18 cellular contexts compared by ENCODE assay signal in the genomic region with DNA sequence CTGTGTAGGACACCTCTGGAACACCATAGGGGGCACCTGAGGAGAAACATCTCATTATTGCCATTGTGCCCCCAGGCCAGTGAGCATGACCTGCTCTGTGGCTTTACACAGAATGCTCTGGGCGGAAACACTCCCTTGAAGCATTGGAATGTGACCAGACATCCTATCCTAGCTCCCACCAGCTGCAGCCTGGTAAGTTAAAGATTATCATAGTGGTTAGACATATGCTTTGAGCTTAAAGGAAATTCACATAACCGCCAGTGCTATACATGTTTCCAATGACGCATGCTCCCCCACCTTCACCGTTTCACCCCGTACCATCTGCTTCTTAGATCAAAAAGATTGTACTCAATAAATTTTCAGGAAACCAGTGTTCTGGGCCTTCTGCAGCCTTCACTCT.
A peak's percentile ranks its signal among the peaks of the same experiment; 100 is the strongest.
DNase-seq lines count a peak whose midpoint lies in the region; ATAC-seq and TF ChIP-seq lines count a peak whose summit lies in the region.
"Had no signal": no experiment of that assay in that cellular context is flagged by ENCODE, and none has a peak within 500 bp of the region (broad histone marks: within the 10 kb centered on the region; RNA-seq: fewer than 3 reads in every experiment).

No MANE protein-coding gene starts in this region.

- H3K36me3 ChIP-seq in PC-3 (ENCODE audit: low read depth, low read length) = no peaks in the 10 kb centered on the region
- no peaks in the 10 kb centered on the region for H3K36me3 ChIP-seq in naive thymus-derived CD4-positive, alpha-beta T cell (ENCODE audit: control insufficient read depth in 2 of 3, insufficient read depth in 3 of 3, low read length in 3 of 3)
- H3K36me3 ChIP-seq: BE2C had no signal

- no peaks in the 10 kb centered on the region for H3K27me3 ChIP-seq in PC-3 (ENCODE audit: low read length)
- H3K27me3 ChIP-seq in naive thymus-derived CD4-positive, alpha-beta T cell (ENCODE audit: control insufficient read depth in 2 of 2, insufficient read depth in 2 of 2, low read length in 2 of 2) = no peaks in the 10 kb centered on the region
- H3K27me3 ChIP-seq: BE2C had no signal

- BruUV-seq in PC-3 (replicated peaks; lab: Mats Ljungman, UMichigan) = no TSS peak

- ATAC-seq in PC-3 = no peak
- ATAC-seq in stimulated activated naive CD8-positive, alpha-beta T cell treated with anti-CD3 and anti-CD28 coated beads, Interleukin-15, amount 100 ng/mL, for 72 hours = no peak
- ATAC-seq in naive thymus-derived CD4-positive, alpha-beta T cell = no peak
- ATAC-seq: GM12878, GM23338 had no signal

- no peaks in the 10 kb centered on the region for H3K9me3 ChIP-seq in PC-3 (ENCODE audit: low read length)
- no peaks in the 10 kb centered on the region for H3K9me3 ChIP-seq in naive thymus-derived CD4-positive, alpha-beta T cell (ENCODE audit: control insufficient read depth in 2 of 3, low read length in 3 of 3)
- H3K9me3 ChIP-seq: BE2C had no signal

- H3K4me1 ChIP-seq in PC-3 (ENCODE audit: insufficient read depth, low read length) = no peaks in the 10 kb centered on the region
- H3K4me1 ChIP-seq in naive thymus-derived CD4-positive, alpha-beta T cell (ENCODE audit: control insufficient read depth in 2 of 2, insufficient read depth in 2 of 2, low read length in 2 of 2) = no peaks in the 10 kb centered on the region
- H3K4me1 ChIP-seq: BE2C had no signal

- no peak overlapping the region for H3K27ac Mint-ChIP-seq in stimulated activated naive CD8-positive, alpha-beta T cell treated with anti-CD3 and anti-CD28 coated beads, Interleukin-15, amount 100 ng/mL, for 72 hours
- H3K27ac Mint-ChIP-seq in activated CD4-positive, alpha-beta memory T cell treated with anti-CD3 and anti-CD28 coated beads, Interleukin-2, amount 10 ng/mL, durations not matched to agents 7 days and 5 days = no peak overlapping the region
- no peak overlapping the region for H3K27ac Mint-ChIP-seq in naive thymus-derived CD4-positive, alpha-beta T cell
- H3K27ac Mint-ChIP-seq: GM23338 had no signal

- H3K4me3 ChIP-seq in PC-3 (ENCODE audit: low read length) = no peak overlapping the region
- H3K4me3 ChIP-seq in naive thymus-derived CD4-positive, alpha-beta T cell (ENCODE audit: low read length) = no peak overlapping the region
- H3K4me3 ChIP-seq: GM12878, GM23338, SK-N-MC had no signal

- CTCF ChIA-PET in PC-3 (lab: Charles Lee) = no interaction called here
- CTCF ChIA-PET in activated CD4-positive, alpha-beta memory T cell treated with anti-CD3 and anti-CD28 coated beads, Interleukin-2, amount 10 ng/mL, durations not matched to agents 7 days and 5 days (lab: Charles Lee) = no interaction called here
- CTCF ChIA-PET in naive thymus-derived CD4-positive, alpha-beta T cell (lab: Charles Lee) = no interaction called here

- peaks cover 0 to 8% of the 10 kb centered on the region in 2 donors for H3K9me3 Mint-ChIP-seq in stimulated activated naive CD8-positive, alpha-beta T cell treated with anti-CD3 and anti-CD28 coated beads, Interleukin-15, amount 100 ng/mL, for 72 hours
- H3K9me3 Mint-ChIP-seq in activated CD4-positive, alpha-beta memory T cell treated with anti-CD3 and anti-CD28 coated beads, Interleukin-2, amount 10 ng/mL, durations not matched to agents 7 days and 5 days = no peaks in the 10 kb centered on the region
- peaks cover 0 to 12% (median 3%) of the 10 kb centered on the region in 11 donors for H3K9me3 Mint-ChIP-seq in naive thymus-derived CD4-positive, alpha-beta T cell

- H4K20me1 ChIP-seq in PC-3 (ENCODE audit: low read length) = no peaks in the 10 kb centered on the region

- H2AFZ ChIP-seq in PC-3 (ENCODE audit: low read length) = no peak overlapping the region
- H2AFZ ChIP-seq: GM23338 had no signal

- no peak overlapping the region for H3K27ac ChIP-seq in PC-3 (ENCODE audit: low read length)
- no peak overlapping the region for H3K27ac ChIP-seq in naive thymus-derived CD4-positive, alpha-beta T cell (ENCODE audit: low read depth, low read length)
- H3K27ac ChIP-seq: SK-N-MC had no signal

- H3F3A ChIP-seq in PC-3 (ENCODE audit: low read length, unreplicated experiment) = no peaks in the 10 kb centered on the region

- no peaks in the 10 kb centered on the region for H3K36me3 Mint-ChIP-seq in activated CD4-positive, alpha-beta memory T cell treated with anti-CD3 and anti-CD28 coated beads, Interleukin-2, amount 10 ng/mL, durations not matched to agents 7 days and 5 days (ENCODE audit: low read depth)
- no peaks in the 10 kb centered on the region for H3K36me3 Mint-ChIP-seq in naive thymus-derived CD4-positive, alpha-beta T cell

- no peaks in the 10 kb centered on the region for H3K79me2 ChIP-seq in PC-3 (ENCODE audit: low read length)

- DNase-seq in ELF-1 (ENCODE audit: low read depth, low spot score) (peak; percentile 32), PC-3 (peak; percentile 11), glomerular visceral epithelial cell (ENCODE audit: extremely low spot score) (peak; percentile 95), renal cortical epithelial cell (ENCODE audit: low read depth) (peak; percentile 54)
- no peak for DNase-seq in stimulated activated naive CD8-positive, alpha-beta T cell treated with anti-CD3 and anti-CD28 coated beads, Interleukin-15, amount 100 ng/mL, for 72 hours
- no peak for DNase-seq in activated CD4-positive, alpha-beta memory T cell treated with anti-CD3 and anti-CD28 coated beads, Interleukin-2, amount 10 ng/mL, durations not matched to agents 7 days and 5 days
- DNase-seq in naive thymus-derived CD4-positive, alpha-beta T cell = no peak
- DNase-seq: BE2C; KG1; NCI-H1048; NCI-H146; NCI-H226; NCI-H526 treated with DMSO at 0.1 percent for 48 hours; NK-92 treated with Interleukin-12 subunit alpha and Interleukin-12 subunit beta, amount 100 ng/mL, for 24 hours; OCI-M1 had no signal

- H3K4me3 Mint-ChIP-seq in stimulated activated naive CD8-positive, alpha-beta T cell treated with anti-CD3 and anti-CD28 coated beads, Interleukin-15, amount 100 ng/mL, for 72 hours = no peak overlapping the region
- no peak overlapping the region for H3K4me3 Mint-ChIP-seq in activated CD4-positive, alpha-beta memory T cell treated with anti-CD3 and anti-CD28 coated beads, Interleukin-2, amount 10 ng/mL, durations not matched to agents 7 days and 5 days
- no peak overlapping the region for H3K4me3 Mint-ChIP-seq in naive thymus-derived CD4-positive, alpha-beta T cell
- H3K4me3 Mint-ChIP-seq: GM23338 had no signal

- H3K4me2 ChIP-seq in PC-3 (ENCODE audit: low read length) = no peak overlapping the region
- H3K4me2 ChIP-seq: GM23338 had no signal

- H3K27me3 Mint-ChIP-seq in stimulated activated naive CD8-positive, alpha-beta T cell treated with anti-CD3 and anti-CD28 coated beads, Interleukin-15, amount 100 ng/mL, for 72 hours = no peaks in the 10 kb centered on the region
- H3K27me3 Mint-ChIP-seq in activated CD4-positive, alpha-beta memory T cell treated with anti-CD3 and anti-CD28 coated beads, Interleukin-2, amount 10 ng/mL, durations not matched to agents 7 days and 5 days = no peaks in the 10 kb centered on the region
- H3K27me3 Mint-ChIP-seq in naive thymus-derived CD4-positive, alpha-beta T cell = peaks cover 0 to 4% (median 0%) of the 10 kb centered on the region in 5 donors

- TF ChIP-seq CTCF in PC-3 (conservative IDR thresholded peaks at IDR 0.05; ENCODE audit: low read depth, low read length) = no peak

- no peaks in the 10 kb centered on the region for H3K9me2 ChIP-seq in PC-3 (replicated peaks; ENCODE audit: low read length)

- no peak overlapping the region for H3K9ac ChIP-seq in PC-3 (ENCODE audit: low read length)

- intact Hi-C loops in PC-3 (cut with micrococcal nuclease) = no loop called here
- intact Hi-C loops in naive thymus-derived CD4-positive, alpha-beta T cell (cut with micrococcal nuclease) = no loop called here

- POLR2A ChIA-PET in PC-3 (lab: Charles Lee; ENCODE audit: unreplicated experiment) = no interaction called here
- POLR2A ChIA-PET in activated CD4-positive, alpha-beta memory T cell treated with anti-CD3 and anti-CD28 coated beads, Interleukin-2, amount 10 ng/mL, durations not matched to agents 7 days and 5 days (lab: Charles Lee) = no interaction called here
- POLR2A ChIA-PET in naive thymus-derived CD4-positive, alpha-beta T cell (lab: Charles Lee) = no interaction called here

- H3K4me1 Mint-ChIP-seq in stimulated activated naive CD8-positive, alpha-beta T cell treated with anti-CD3 and anti-CD28 coated beads, Interleukin-15, amount 100 ng/mL, for 72 hours = no peaks in the 10 kb centered on the region
- H3K4me1 Mint-ChIP-seq in activated CD4-positive, alpha-beta memory T cell treated with anti-CD3 and anti-CD28 coated beads, Interleukin-2, amount 10 ng/mL, durations not matched to agents 7 days and 5 days = no peaks in the 10 kb centered on the region
- H3K4me1 Mint-ChIP-seq in naive thymus-derived CD4-positive, alpha-beta T cell = no peaks in the 10 kb centered on the region

Comparison
In these comparisons a context has a peak if more than half of its experiments do, and no peak if none do; other contexts are left out.
1. DNase-seq: peak in ELF-1 (single experiment), PC-3 (single experiment), glomerular visceral epithelial cell (single experiment) and renal cortical epithelial cell (single experiment); none in stimulated activated naive CD8-positive, alpha-beta T cell treated with anti-CD3 and anti-CD28 coated beads, Interleukin-15, amount 100 ng/mL, for 72 hours (0 of 2), activated CD4-positive, alpha-beta memory T cell treated with anti-CD3 and anti-CD28 coated beads, Interleukin-2, amount 10 ng/mL, durations not matched to agents 7 days and 5 days (single experiment) and naive thymus-derived CD4-positive, alpha-beta T cell (0 of 9).